26 cellular contexts compared by ENCODE assay signal in genomic region chr5:105195765-105196164, GRCh38.
"Had no signal": no experiment of that assay in that cellular context is flagged by ENCODE, and none has a peak within 500 bp of the region (broad histone marks: within the 10 kb centered on the region; RNA-seq: fewer than 3 reads in every experiment).

No MANE protein-coding gene starts in this region.

- H3K4me1 ChIP-seq: left lung, lower lobe of right lung, pancreas, prostate gland, sigmoid colon, spleen, suprapubic skin, tibial artery, upper lobe of right lung, uterus had no signal

- ATAC-seq: left colon; left lung; lower lobe of right lung; naive thymus-derived CD8-positive, alpha-beta T cell; pancreas; right cardiac atrium; stimulated activated effector memory CD8-positive, alpha-beta T cell treated with anti-CD3 and anti-CD28 coated beads, Interleukin-12 subunit alpha, Interleukin-12 subunit beta, amount 100 ng/mL, for 72 hours; upper lobe of right lung had no signal

- H3K4me3 ChIP-seq: left lung, lower lobe of right lung, pancreas, prostate gland, sigmoid colon, spleen, suprapubic skin, thoracic aorta, tibial artery, upper lobe of right lung, uterus had no signal

- H3K27ac ChIP-seq: left lung, lower lobe of right lung, pancreas, prostate gland, sigmoid colon, spleen, suprapubic skin, thoracic aorta, tibial artery, upper lobe of right lung, uterus had no signal

- DNase-seq: hippocampal formation; kidney; left colon; left lung; lower lobe of right lung; mammary epithelial cell; mesenchymal stem cell; naive thymus-derived CD8-positive, alpha-beta T cell; nucleus accumbens; pancreas; posterior cingulate gyrus; retina; right cardiac atrium; sigmoid colon; small intestine; spleen; stimulated activated CD4-positive, alpha-beta T cell treated with anti-CD3 and anti-CD28 coated beads, Interleukin-4, amount 100 ng/mL, for 24 hours; stimulated activated naive CD4-positive, alpha-beta T cell; tibial artery; trophoblast cell; upper lobe of right lung; uterus had no signal

- H3K36me3 ChIP-seq: left lung, lower lobe of right lung, pancreas, prostate gland, sigmoid colon, spleen, suprapubic skin, thoracic aorta, tibial artery, upper lobe of right lung, uterus had no signal

- H3K9me3 ChIP-seq: left lung, lower lobe of right lung, pancreas, prostate gland, sigmoid colon, thoracic aorta, upper lobe of right lung, uterus had no signal

- H3K27me3 ChIP-seq: left lung, pancreas, sigmoid colon, spleen, suprapubic skin, tibial artery, upper lobe of right lung, uterus had no signal
